1 cellular context compared by ENCODE assay signal in genomic region chr14:20688167-20688839, GRCh38.
A peak's percentile ranks its signal among the peaks of the same experiment; 100 is the strongest.
TF ChIP-seq lines count a peak whose summit lies in the region.

Gene ANG, plus strand, starts transcription at chr14:20688764. Its CDS starts 4,801 bp downstream, at chr14:20693565.

TF ChIP-seq in HepG2, 621 proteins besides CTCF, POLR2A, EP300 and RAD21 (continued from another document and continues in another):
- TF ChIP-seq PBX3 (CRISPR knock-in tag; IDR thresholded peaks at IDR 0.05; ENCODE audit: borderline replicate concordance) (no peak), PREB (CRISPR knock-in tag; IDR thresholded peaks at IDR 0.05) (no peak), TCF12 (IDR thresholded peaks at IDR 0.05) (no peak), TCF12 (CRISPR knock-in tag; IDR thresholded peaks at IDR 0.05) (no peak), ZEB1 (IDR thresholded peaks at IDR 0.05; ENCODE audit: insufficient replicate concordance, low read depth) (no peak), ATF4 (CRISPR knock-in tag; IDR thresholded peaks at IDR 0.05) (peak in 1 of 2 experiments; percentile 28; a peak in 1 of 4 replicates), ZNF557 (CRISPR knock-in tag; IDR thresholded peaks at IDR 0.05) (no peak), MAFG (CRISPR knock-in tag; IDR thresholded peaks at IDR 0.05) (no peak), ZBTB34 (CRISPR knock-in tag; IDR thresholded peaks at IDR 0.05) (no peak), ZNF501 (CRISPR knock-in tag; IDR thresholded peaks at IDR 0.05) (no peak), TBP (CRISPR knock-in tag; IDR thresholded peaks at IDR 0.05) (no peak), ZNF772 (CRISPR knock-in tag; IDR thresholded peaks at IDR 0.05) (0 out of 2 replicates have a peak, but pooled peaks have one; percentile 44), ZNF512B (CRISPR knock-in tag; IDR thresholded peaks at IDR 0.05; ENCODE audit: borderline replicate concordance) (no peak), ZBTB3 (CRISPR knock-in tag; IDR thresholded peaks at IDR 0.05; ENCODE audit: borderline replicate concordance, low read depth) (no peak), YEATS2 (CRISPR knock-in tag; IDR thresholded peaks at IDR 0.05; ENCODE audit: borderline replicate concordance) (no peak), ZNF18 (CRISPR knock-in tag; IDR thresholded peaks at IDR 0.05; ENCODE audit: insufficient replicate concordance) (no peak), GPN1 (CRISPR knock-in tag; IDR thresholded peaks at IDR 0.05; ENCODE audit: borderline replicate concordance) (no peak), REST (IDR thresholded peaks at IDR 0.05; ENCODE audit: borderline replicate concordance in 1 of 2, low read depth in 1 of 2, low read length in 2 of 2) (peak in 1 of 2 experiments; percentile 42; a peak in 1 of 4 replicates), SSRP1 (CRISPR knock-in tag; IDR thresholded peaks at IDR 0.05) (peak; percentile 74), GMEB1 (CRISPR knock-in tag; IDR thresholded peaks at IDR 0.05; ENCODE audit: borderline replicate concordance) (no peak), THRA (CRISPR knock-in tag; IDR thresholded peaks at IDR 0.05; ENCODE audit: borderline replicate concordance) (no peak), POGK (CRISPR knock-in tag; conservative IDR thresholded peaks at IDR 0.05) (no peak), ZMYM4 (CRISPR knock-in tag; IDR thresholded peaks at IDR 0.05) (peak; percentile 50), PAWR (CRISPR knock-in tag; IDR thresholded peaks at IDR 0.05; ENCODE audit: borderline replicate concordance) (no peak), FLYWCH1 (CRISPR knock-in tag; IDR thresholded peaks at IDR 0.05) (no peak), KLF16 (CRISPR knock-in tag; IDR thresholded peaks at IDR 0.05) (no peak), NFKB2 (CRISPR knock-in tag; IDR thresholded peaks at IDR 0.05; ENCODE audit: borderline replicate concordance) (no peak), RARA (CRISPR knock-in tag; IDR thresholded peaks at IDR 0.05) (peak; percentile 24; the same call in 1 of the 2 replicates), TEAD2 (CRISPR knock-in tag; IDR thresholded peaks at IDR 0.05) (no peak), ZC3H13 (CRISPR knock-in tag; IDR thresholded peaks at IDR 0.05) (0 out of 2 replicates have a peak, but pooled peaks have one; percentile 31), SNAI1 (CRISPR knock-in tag; IDR thresholded peaks at IDR 0.05; ENCODE audit: borderline replicate concordance) (no peak), ZNF160 (CRISPR knock-in tag; IDR thresholded peaks at IDR 0.05) (no peak), ZNF136 (CRISPR knock-in tag; IDR thresholded peaks at IDR 0.05; ENCODE audit: low read depth) (no peak), ZNF460 (CRISPR knock-in tag; IDR thresholded peaks at IDR 0.05; ENCODE audit: borderline replicate concordance) (no peak), BRD4 (CRISPR knock-in tag; IDR thresholded peaks at IDR 0.05) (no peak), BHLHE40 (IDR thresholded peaks at IDR 0.05; ENCODE audit: low read length) (no peak), SKI (IDR thresholded peaks at IDR 0.05; ENCODE audit: partially characterized antibody) (no peak), ARHGAP35 (CRISPR knock-in tag; IDR thresholded peaks at IDR 0.05; ENCODE audit: borderline replicate concordance) (peak; percentile 79; the same call in 1 of the 2 replicates), ATF6 (CRISPR knock-in tag; conservative IDR thresholded peaks at IDR 0.05) (peak; percentile 26; the same call in 1 of the 2 replicates)
